16 cellular contexts compared by ENCODE assay signal in the genomic region with DNA sequence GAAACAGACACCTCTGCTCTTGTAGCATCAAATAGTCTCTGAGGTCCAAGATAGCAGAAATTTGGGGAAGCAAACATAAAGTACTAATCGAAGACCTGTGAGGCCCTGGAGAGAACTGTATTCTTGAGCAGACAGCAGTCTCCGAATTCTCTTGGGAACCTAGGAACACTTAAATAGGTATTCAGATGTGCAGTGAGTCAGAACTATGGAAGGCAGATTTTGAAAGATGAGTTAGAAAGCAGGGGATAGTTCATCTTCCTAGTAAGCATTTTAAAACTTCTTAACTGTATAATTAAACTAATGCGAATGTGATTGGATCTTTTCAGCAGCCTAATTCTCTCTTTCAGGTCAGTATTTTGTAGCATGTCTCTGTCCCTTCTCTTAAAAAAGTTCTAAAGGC. TPM values are rescaled to one million over a fixed set of nuclear protein-coding genes. Genes with fewer than 3 reads are reported as not detected.
DNase-seq lines count a peak whose midpoint lies in the region; ATAC-seq, FAIRE-seq and TF ChIP-seq lines count a peak whose summit lies in the region.
"Had no signal": no experiment of that assay in that cellular context is flagged by ENCODE, and none has a peak within 500 bp of the region (broad histone marks: within the 10 kb centered on the region; RNA-seq: fewer than 3 reads in every experiment).

No MANE protein-coding gene starts in this region.

- H3K4me1 Mint-ChIP-seq in T-cell (no peaks in the 10 kb centered on the region), endothelial cell (ENCODE audit: unreplicated experiment) (peaks cover 4% of the 10 kb centered on the region)
- H3K4me1 Mint-ChIP-seq: CD8-positive, alpha-beta memory T cell; GM23338 had no signal

- CTCF ChIA-PET in PC-9 (lab: Charles Lee) = no interaction called here
- CTCF ChIA-PET in T-cell (lab: Charles Lee) = no interaction called here

- no TSS peak for BruUV-seq in PC-9 (replicated peaks; lab: Mats Ljungman, UMichigan)

- H3K27ac Mint-ChIP-seq in T-cell (no peak overlapping the region), endothelial cell (ENCODE audit: unreplicated experiment) (no peak overlapping the region)
- H3K27ac Mint-ChIP-seq: GM23338 had no signal

- H2AFZ ChIP-seq in PC-9 = no peak overlapping the region
- H2AFZ ChIP-seq: GM23338 had no signal

- 0 out of 2 replicates have a peak, but pooled peaks cover 5% of the 10 kb centered on the region for H3K4me1 ChIP-seq in PC-9 (replicated peaks; ENCODE audit: insufficient read depth)
- H3K4me1 ChIP-seq: BLaER1, Caco-2 had no signal

- H3K79me2 ChIP-seq in PC-9 (ENCODE audit: low read depth) = no peaks in the 10 kb centered on the region

- intact Hi-C loops in PC-9 (cut with micrococcal nuclease; ENCODE audit: unreplicated experiment) = no loop called here

- peak; percentile 4 for DNase-seq in AG10803 (ENCODE audit: low read depth)
- DNase-seq in PC-9 = no peak
- peak; percentile 14 for DNase-seq in bronchial epithelial cell (ENCODE audit: low read depth)
- DNase-seq in kidney tubule cell (ENCODE audit: low spot score) = peak; percentile 8
- no peak for DNase-seq in T-cell
- DNase-seq in endothelial cell (ENCODE audit: low spot score) = no peak
- DNase-seq: AML-193; Caco-2; CD8-positive, alpha-beta memory T cell; DMS53; H7 had no signal

- H3K27ac ChIP-seq in PC-9 = no peak overlapping the region
- H3K27ac ChIP-seq: 22Rv1, BLaER1 had no signal

- peak overlapping the region; percentile 7; the same call in 1 of the 2 replicates for H3K4me2 ChIP-seq in PC-9
- H3K4me2 ChIP-seq: BLaER1, GM23338 had no signal

- H3K4me3 ChIP-seq in AG10803 (ENCODE audit: low read length) (no peak overlapping the region), PC-9 (no peak overlapping the region), bronchial epithelial cell (ENCODE audit: low read depth, low read length) (no peak overlapping the region)
- H3K4me3 ChIP-seq: BLaER1, GM23338 had no signal

- POLR2A ChIA-PET in PC-9 (lab: Charles Lee; ENCODE audit: unreplicated experiment) (no interaction called here), T-cell (lab: Charles Lee) (no interaction called here)

- H3K27me3 ChIP-seq in PC-9 (ENCODE audit: insufficient read depth, low read depth) (no peaks in the 10 kb centered on the region), bronchial epithelial cell (ENCODE audit: control insufficient read depth, insufficient read depth, low read length) (peaks cover 1% of the 10 kb centered on the region)
- H3K27me3 ChIP-seq: BLaER1 had no signal

- no peaks in the 10 kb centered on the region for H4K20me1 ChIP-seq in PC-9 (ENCODE audit: insufficient read depth)
- H4K20me1 ChIP-seq: BLaER1 had no signal

- ATAC-seq in HG02970 (IDR thresholded peaks at IDR 0.05; ENCODE audit: low FRiP score, unreplicated experiment) = no peak
- ATAC-seq in HG02571 (IDR thresholded peaks at IDR 0.05; ENCODE audit: unreplicated experiment) = no peak
- no peak for ATAC-seq in T-cell (replicated peaks in 1 of 4)
- ATAC-seq: GM23338 had no signal

- no peaks in the 10 kb centered on the region for H3K9me3 Mint-ChIP-seq in T-cell
- H3K9me3 Mint-ChIP-seq in endothelial cell (ENCODE audit: unreplicated experiment) = no peaks in the 10 kb centered on the region
- H3K9me3 Mint-ChIP-seq: CD8-positive, alpha-beta memory T cell; GM23338 had no signal

- no peak overlapping the region for H3K4me3 Mint-ChIP-seq in T-cell
- no peak overlapping the region for H3K4me3 Mint-ChIP-seq in endothelial cell (ENCODE audit: unreplicated experiment)
- H3K4me3 Mint-ChIP-seq: CD8-positive, alpha-beta memory T cell; GM23338 had no signal

- H3F3A ChIP-seq in PC-9 (ENCODE audit: insufficient read depth, low read depth) = no peaks in the 10 kb centered on the region

- TF ChIP-seq CTCF in AG10803 (conservative IDR thresholded peaks at IDR 0.05; ENCODE audit: low read length) = no peak
- no peak for TF ChIP-seq CTCF in PC-9 (conservative IDR thresholded peaks at IDR 0.05)
- TF ChIP-seq CTCF in bronchial epithelial cell (IDR thresholded peaks at IDR 0.05; ENCODE audit: insufficient read depth, low read length, severe bottlenecking) = no peak
- no peak for TF ChIP-seq CTCF in endothelial cell (IDR thresholded peaks at IDR 0.05; ENCODE audit: unreplicated experiment)

- H3K36me3 ChIP-seq in PC-9 (ENCODE audit: low read depth) (no peaks in the 10 kb centered on the region), bronchial epithelial cell (ENCODE audit: control insufficient read depth, insufficient read depth, low read length) (no peaks in the 10 kb centered on the region)
- H3K36me3 ChIP-seq: BLaER1 had no signal

- H3K27me3 Mint-ChIP-seq in T-cell (peaks cover 0 to 3% of the 10 kb centered on the region in 2 donors), endothelial cell (ENCODE audit: unreplicated experiment) (no peaks in the 10 kb centered on the region)

- H3K9me2 ChIP-seq in PC-9 (ENCODE audit: insufficient read depth) = no peaks in the 10 kb centered on the region

- FAIRE-seq in bronchial epithelial cell (lab: Jason Lieb, UNC) = no peak

- H3K9me3 ChIP-seq in PC-9 (ENCODE audit: insufficient read depth, low read depth) = no peaks in the 10 kb centered on the region
- H3K9me3 ChIP-seq: BLaER1, Caco-2 had no signal

- H3K36me3 Mint-ChIP-seq in T-cell = no peaks in the 10 kb centered on the region
- H3K36me3 Mint-ChIP-seq in endothelial cell (ENCODE audit: low read depth, unreplicated experiment) = no peaks in the 10 kb centered on the region
- H3K36me3 Mint-ChIP-seq: CD8-positive, alpha-beta memory T cell had no signal

RNA-seq across cellular contexts. Expression of a gene that starts 30.6 kb away (rescaled TPM):
- total RNA-seq in PC-9 (2021) = 11.7 and 14.2 TPM in 2 replicates
- total RNA-seq in bronchial epithelial cell = 19.5 and 20.0 TPM in 2 replicates
- total RNA-seq in T-cell = 10 to 100 TPM; 13.6 to 21.2 (median 16.2) TPM
- total RNA-seq in endothelial cell (ENCODE audit: unreplicated experiment) = 45.7 TPM

Comparison
In these comparisons a context has a peak if more than half of its experiments do, and no peak if none do; other contexts are left out.
1. DNase-seq: peak in AG10803 (single experiment), bronchial epithelial cell (single experiment) and kidney tubule cell (single experiment); none in PC-9 (0 of 2), T-cell (0 of 34) and endothelial cell (single experiment).